9 cellular contexts compared by ENCODE assay signal in the genomic region with DNA sequence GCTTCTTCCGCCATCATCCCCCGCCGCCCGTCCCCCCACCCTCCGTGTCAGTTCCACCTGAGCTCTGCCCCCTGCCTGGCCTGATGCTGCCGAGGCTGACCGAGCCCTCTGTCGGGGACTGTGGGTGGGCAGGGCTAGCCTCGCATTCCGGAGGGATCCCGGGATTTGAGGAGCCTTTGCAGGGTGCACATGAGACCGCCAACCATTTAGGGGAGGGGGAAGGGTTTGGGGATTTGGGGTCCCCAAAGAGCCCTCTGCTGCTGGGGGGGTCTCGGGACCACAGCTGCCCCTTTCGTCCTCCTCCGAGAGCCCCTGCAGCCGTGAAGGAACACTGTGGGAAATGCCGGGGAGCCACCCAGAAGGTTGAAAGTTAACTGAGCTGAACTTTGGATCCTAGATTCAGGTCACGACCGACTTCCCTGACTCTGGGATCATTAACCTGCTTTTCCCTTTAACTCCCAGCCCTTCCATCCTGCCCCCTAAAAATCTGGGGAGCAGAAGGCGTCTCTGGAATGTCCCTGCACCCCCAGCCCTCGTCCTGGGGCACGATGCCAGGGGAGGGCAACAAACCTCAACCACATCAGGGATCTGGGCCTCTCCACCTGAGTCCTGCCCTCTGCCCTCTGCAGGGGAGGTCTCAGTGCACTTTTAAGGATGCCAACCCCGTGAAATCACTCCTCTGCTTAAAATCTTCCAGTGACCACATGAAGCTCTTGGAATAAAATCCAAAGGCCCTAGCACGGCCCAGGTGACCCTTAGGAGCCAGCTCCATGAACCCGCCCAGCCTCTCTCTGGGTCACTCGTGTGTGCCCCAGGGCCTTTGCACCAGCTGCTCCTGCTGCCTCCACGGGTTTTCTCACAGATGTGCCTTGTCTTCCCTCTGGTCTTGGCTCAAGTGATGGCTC.
DNase-seq lines count a peak whose midpoint lies in the region; ATAC-seq and TF ChIP-seq lines count a peak whose summit lies in the region.
"Had no signal": no experiment of that assay in that cellular context is flagged by ENCODE, and none has a peak within 500 bp of the region (broad histone marks: within the 10 kb centered on the region; RNA-seq: fewer than 3 reads in every experiment).

No MANE protein-coding gene starts in this region.

- peak overlapping the region; percentile 88 for H3K27ac ChIP-seq in right cardiac atrium (ENCODE audit: low read length)
- peak overlapping the region; percentile 95 to 96 for H3K27ac ChIP-seq in coronary artery

- peaks cover 17 to 49% (median 43%) of the 10 kb centered on the region in 4 donors for H3K4me1 Mint-ChIP-seq in naive thymus-derived CD8-positive, alpha-beta T cell

- peak overlapping the region; percentile 52 to 77 (median 66) for H3K4me3 Mint-ChIP-seq in naive thymus-derived CD8-positive, alpha-beta T cell

- H3K27me3 Mint-ChIP-seq in naive thymus-derived CD8-positive, alpha-beta T cell, result no peaks in the 10 kb centered on the region
- H3K27me3 Mint-ChIP-seq: activated CD4-positive, alpha-beta memory T cell treated with anti-CD3 and anti-CD28 coated beads for 36 hours had no signal

- DNase-seq in right cardiac atrium (peak in 1 of 3 donors; percentile 41), cardiac septum (ENCODE audit: low spot score) (no peak), coronary artery (ENCODE audit: low spot score) (no peak), activated gamma-delta T cell treated with Interleukin-2 at 50 U/mL for 16 hours (no peak), NCI-H345 treated with DMSO at 0.1 percent for 48 hours (lab: John Stamatoyannopoulos, UW; ENCODE audit: unreplicated experiment) (no peak)
- DNase-seq in naive thymus-derived CD8-positive, alpha-beta T cell, result no peak

- H3K27me3 ChIP-seq in right cardiac atrium (ENCODE audit: control insufficient read depth, insufficient read depth), result no peaks in the 10 kb centered on the region

- intact Hi-C loops in right cardiac atrium (cut with DNase I), result loop anchor here in 3 of 4 donors (5.0 to 10.0 kb wide), 4 partner anchors 33 to 375 kb away; a partner anchor contains a TSS
- intact Hi-C loops in cardiac septum (cut with DNase I), result no loop called here

- H3K4me3 ChIP-seq in right cardiac atrium (ENCODE audit: low read length) (no peak overlapping the region), coronary artery (peak overlapping the region; percentile 73)

- ATAC-seq in right cardiac atrium (no peak), HG03108 (IDR thresholded peaks at IDR 0.05; ENCODE audit: unreplicated experiment) (no peak), GM18867 (IDR thresholded peaks at IDR 0.05; ENCODE audit: unreplicated experiment) (no peak)
- ATAC-seq in naive thymus-derived CD8-positive, alpha-beta T cell, result no peak

- peaks cover 0 to 12% (median 0%) of the 10 kb centered on the region in 3 donors for H3K36me3 Mint-ChIP-seq in naive thymus-derived CD8-positive, alpha-beta T cell

- peaks cover 27% of the 10 kb centered on the region for H3K4me1 ChIP-seq in right cardiac atrium (ENCODE audit: control insufficient read depth, insufficient read depth, low read length)

- TF ChIP-seq CTCF in coronary artery (IDR thresholded peaks at IDR 0.05), result no peak

- H3K9me3 ChIP-seq in right cardiac atrium (ENCODE audit: control insufficient read depth, low read length), result no peaks in the 10 kb centered on the region

- H3K9me3 Mint-ChIP-seq in naive thymus-derived CD8-positive, alpha-beta T cell, result no peaks in the 10 kb centered on the region
- H3K9me3 Mint-ChIP-seq: activated CD4-positive, alpha-beta memory T cell treated with anti-CD3 and anti-CD28 coated beads for 36 hours had no signal

- POLR2A ChIA-PET in naive thymus-derived CD8-positive, alpha-beta T cell (lab: Charles Lee), result interaction anchor here (1.2 to 1.4 kb wide), 2 partner anchors 12 to 64 kb away, joined by 3 read pairs; no protein-coding TSS in a partner anchor

- 44% methylated on average over 27 of the region's 27 CpGs for WGBS in right cardiac atrium

- peak overlapping the region in 6 of 10 donors; percentile 34 to 87 (median 70) for H3K27ac Mint-ChIP-seq in naive thymus-derived CD8-positive, alpha-beta T cell
- H3K27ac Mint-ChIP-seq: activated CD4-positive, alpha-beta memory T cell treated with anti-CD3 and anti-CD28 coated beads for 36 hours had no signal
